15 cellular contexts compared by ENCODE assay signal in genomic region chr19:30559446-30559845, GRCh38.
DNase-seq lines count a peak whose midpoint lies in the region; ATAC-seq and TF ChIP-seq lines count a peak whose summit lies in the region.
"Had no signal": no experiment of that assay in that cellular context is flagged by ENCODE, and none has a peak within 500 bp of the region (broad histone marks: within the 10 kb centered on the region; RNA-seq: fewer than 3 reads in every experiment).

No MANE protein-coding gene starts in this region.

- intact Hi-C loops in A673 (cut with micrococcal nuclease; ENCODE audit: unreplicated experiment), result no loop called here
- intact Hi-C loops in dorsolateral prefrontal cortex (cut with DNase I), result loop anchor here in 1 of 2 donors (10.0 kb wide), 1 partner anchor 335 kb away; no protein-coding TSS in a partner anchor
- intact Hi-C loops in thyroid gland (cut with DNase I), result no loop called here

- H2BK5ac ChIP-seq in neuronal stem cell (ENCODE audit: low read length), result no peak overlapping the region

- H3K4me2 ChIP-seq in neuronal stem cell (ENCODE audit: insufficient read depth, low read length, poor library complexity, severe bottlenecking), result no peak overlapping the region

- H3K27me3 ChIP-seq in A673 (replicated peaks; ENCODE audit: insufficient read depth, low read depth, low read length, poor library complexity) (no peaks in the 10 kb centered on the region), dorsolateral prefrontal cortex (peaks cover 0 to 5% (median 0%) of the 10 kb centered on the region in 45 donors), neuronal stem cell (ENCODE audit: control insufficient read depth in 3 of 3, insufficient read depth in 3 of 3, low read depth in 1 of 3, low read length in 3 of 3) (no peaks in the 10 kb centered on the region), thyroid gland (no peaks in the 10 kb centered on the region)
- H3K27me3 ChIP-seq: BE2C had no signal

- DNase-seq in A673 (ENCODE audit: low spot score) (peak; percentile 64), SK-N-MC (ENCODE audit: low read depth, low spot score) (no peak), dorsolateral prefrontal cortex (no peak), neuronal stem cell (ENCODE audit: low spot score) (no peak), SW 1271 (lab: John Stamatoyannopoulos, UW) (no peak), thyroid gland (no peak)
- DNase-seq: BE2C; CD4-positive, alpha-beta memory T cell; DMS79; GM23248; H9 had no signal

- H3K36me3 ChIP-seq in A673 (ENCODE audit: insufficient read depth, low read length, poor library complexity, severe bottlenecking) (no peaks in the 10 kb centered on the region), SK-N-MC (ENCODE audit: insufficient read depth, low read length) (no peaks in the 10 kb centered on the region), neuronal stem cell (replicated peaks in 1 of 2; ENCODE audit: control insufficient read depth in 2 of 2, insufficient read depth in 2 of 2, low read length in 2 of 2) (no peaks in the 10 kb centered on the region), thyroid gland (no peaks in the 10 kb centered on the region)
- H3K36me3 ChIP-seq: BE2C had no signal

- H3K23ac ChIP-seq in neuronal stem cell (ENCODE audit: low read depth, low read length, poor library complexity), result peak overlapping the region; percentile 13

- H3K4ac ChIP-seq in neuronal stem cell (ENCODE audit: low read length), result no peak overlapping the region

- H3K79me1 ChIP-seq in neuronal stem cell (ENCODE audit: low read depth, low read length), result no peaks in the 10 kb centered on the region

- no peak for TF ChIP-seq POLR2A in thyroid gland (IDR thresholded peaks at IDR 0.05)

- CTCF ChIA-PET in A673 (lab: Charles Lee), result no interaction called here

- ATAC-seq in SK-N-SH treated with all-trans-retinoic acid at 6 μM for 48 hours (no peak), HG03457 (IDR thresholded peaks at IDR 0.05; ENCODE audit: unreplicated experiment) (no peak)
- ATAC-seq: GM12878 had no signal

- no TSS peak for BruUV-seq in A673 (replicated peaks; lab: Mats Ljungman, UMichigan)

- H2BK12ac ChIP-seq in neuronal stem cell (ENCODE audit: low read length), result no peak overlapping the region

- H3K4me1 ChIP-seq in A673 (ENCODE audit: insufficient read depth, low read length, poor library complexity, severe bottlenecking), result peaks cover 21% of the 10 kb centered on the region
- H3K4me1 ChIP-seq in neuronal stem cell (ENCODE audit: control insufficient read depth in 2 of 2, insufficient read depth in 1 of 2, low read depth in 1 of 2, low read length in 2 of 2), result peaks cover 8 to 10% of the 10 kb centered on the region in 2 donors
- H3K4me1 ChIP-seq in thyroid gland, result no peaks in the 10 kb centered on the region

- H4K8ac ChIP-seq in neuronal stem cell (ENCODE audit: low read depth, low read length), result no peak overlapping the region

- H2BK120ac ChIP-seq in neuronal stem cell (ENCODE audit: low read depth, low read length), result no peak overlapping the region

- H3K14ac ChIP-seq in neuronal stem cell (ENCODE audit: low read length), result no peak overlapping the region

- no peaks in the 10 kb centered on the region for H3K9me3 ChIP-seq in A673 (ENCODE audit: low read depth, low read length, poor library complexity, severe bottlenecking)
- no peaks in the 10 kb centered on the region for H3K9me3 ChIP-seq in SK-N-MC (ENCODE audit: low read depth, low read length)
- no peaks in the 10 kb centered on the region for H3K9me3 ChIP-seq in neuronal stem cell (replicated peaks in 1 of 2; ENCODE audit: control insufficient read depth in 2 of 2, insufficient read depth in 1 of 2, low read depth in 1 of 2, low read length in 2 of 2)
- H3K9me3 ChIP-seq in thyroid gland, result no peaks in the 10 kb centered on the region
- H3K9me3 ChIP-seq: BE2C had no signal

- no peak overlapping the region for H2BK15ac ChIP-seq in neuronal stem cell (ENCODE audit: low read length)

- no CpG with 5 or more reads among the region's 9 CpGs for WGBS in neuronal stem cell (ENCODE audit: extremely low coverage in 2 of 2, insufficient read length in 2 of 2, insufficient replicate concordance in 1 of 2), 2 donors
- 76 to 90% methylated on average over 5 to 8 of the region's 9 CpGs for WGBS in thyroid gland, 2 donors

- H3K4me3 ChIP-seq in A673 (ENCODE audit: low read depth, low read length, poor library complexity, severe bottlenecking) (no peak overlapping the region), SK-N-MC (peak overlapping the region; percentile 51; the same call in 1 of the 2 replicates), dorsolateral prefrontal cortex (no peak overlapping the region), neuronal stem cell (ENCODE audit: low read length in 2 of 2) (no peak overlapping the region), thyroid gland (replicated peaks in 1 of 3) (no peak overlapping the region)
- H3K4me3 ChIP-seq: GM12878, GM23248 had no signal

- H3K18ac ChIP-seq in neuronal stem cell (ENCODE audit: low read length), result no peak overlapping the region

- POLR2A ChIA-PET in A673 (lab: Charles Lee; ENCODE audit: low non-redundant PET), result no interaction called here

- no peak for TF ChIP-seq CTCF in A673 (conservative IDR thresholded peaks at IDR 0.05; ENCODE audit: low read depth, low read length)
- no peak for TF ChIP-seq CTCF in dorsolateral prefrontal cortex (IDR thresholded peaks at IDR 0.05 in 54 of 56, conservative IDR thresholded peaks at IDR 0.05 in 2 of 56; ENCODE audit: low read depth in 1 of 56, partially characterized antibody in 56 of 56)
- TF ChIP-seq CTCF in thyroid gland (IDR thresholded peaks at IDR 0.05), result no peak

- H3K27ac ChIP-seq in A673 (ENCODE audit: low read depth, low read length, poor library complexity, severe bottlenecking) (peak overlapping the region; percentile 66), SK-N-MC (no peak overlapping the region), dorsolateral prefrontal cortex (peak overlapping the region in 54 of 59 donors; percentile 8 to 99 (median 93)), neuronal stem cell (replicated peaks; ENCODE audit: low read length) (no peak overlapping the region), thyroid gland (no peak overlapping the region)
- H3K27ac ChIP-seq: C4-2B, GM23248 had no signal

- H2AFZ ChIP-seq in neuronal stem cell (ENCODE audit: low read length), result no peak overlapping the region
- H2AFZ ChIP-seq: GM23248 had no signal

- no peak overlapping the region for H4K91ac ChIP-seq in neuronal stem cell (ENCODE audit: low read depth, low read length, poor library complexity)

- H2AK5ac ChIP-seq in neuronal stem cell (ENCODE audit: low read depth, low read length), result no peak overlapping the region

- H3K9ac ChIP-seq in SK-N-MC (ENCODE audit: insufficient read length) (no peak overlapping the region), neuronal stem cell (ENCODE audit: low read depth, low read length, poor library complexity) (no peak overlapping the region)
- H3K9ac ChIP-seq: GM23248 had no signal

TF ChIP-seq in SK-N-SH treated with all-trans-retinoic acid at 6 μM for 48 hours, 23 proteins besides CTCF, POLR2A, EP300 and RAD21 (continues in another document):
- TF ChIP-seq OSR1 (CRISPR knock-in tag; IDR thresholded peaks at IDR 0.05), result no peak
- no peak for TF ChIP-seq PPARA (CRISPR knock-in tag; IDR thresholded peaks at IDR 0.05; ENCODE audit: borderline replicate concordance)
- no peak for TF ChIP-seq ARNTL (CRISPR knock-in tag; IDR thresholded peaks at IDR 0.05; ENCODE audit: borderline replicate concordance, low read depth)
- no peak for TF ChIP-seq BACH2 (CRISPR knock-in tag; IDR thresholded peaks at IDR 0.05; ENCODE audit: borderline replicate concordance)
- TF ChIP-seq TOX (CRISPR knock-in tag; IDR thresholded peaks at IDR 0.05; ENCODE audit: borderline replicate concordance), result no peak
- TF ChIP-seq RARB (CRISPR knock-in tag; IDR thresholded peaks at IDR 0.05), result no peak
- no peak for TF ChIP-seq ZNF70 (CRISPR knock-in tag; IDR thresholded peaks at IDR 0.05)
- no peak for TF ChIP-seq SNAI2 (CRISPR knock-in tag; IDR thresholded peaks at IDR 0.05)
- no peak for TF ChIP-seq POU6F1 (CRISPR knock-in tag; IDR thresholded peaks at IDR 0.05; ENCODE audit: borderline replicate concordance, low read depth)
- TF ChIP-seq PATZ1 (CRISPR knock-in tag; IDR thresholded peaks at IDR 0.05; ENCODE audit: borderline replicate concordance), result no peak
- no peak for TF ChIP-seq ESRRG (CRISPR knock-in tag; IDR thresholded peaks at IDR 0.05)
- TF ChIP-seq ZFP3 (CRISPR knock-in tag; IDR thresholded peaks at IDR 0.05), result no peak
- TF ChIP-seq ZFP30 (CRISPR knock-in tag; IDR thresholded peaks at IDR 0.05), result no peak

Comparison
In these comparisons a context has a peak if more than half of its experiments do, and no peak if none do; other contexts are left out.
1. H3K27ac ChIP-seq: peak in A673 (single experiment) and dorsolateral prefrontal cortex (54 of 59); none in SK-N-MC (single experiment), neuronal stem cell (single experiment) and thyroid gland (0 of 3).